ENCODE assay signal across 39 cellular contexts in the genomic region with DNA sequence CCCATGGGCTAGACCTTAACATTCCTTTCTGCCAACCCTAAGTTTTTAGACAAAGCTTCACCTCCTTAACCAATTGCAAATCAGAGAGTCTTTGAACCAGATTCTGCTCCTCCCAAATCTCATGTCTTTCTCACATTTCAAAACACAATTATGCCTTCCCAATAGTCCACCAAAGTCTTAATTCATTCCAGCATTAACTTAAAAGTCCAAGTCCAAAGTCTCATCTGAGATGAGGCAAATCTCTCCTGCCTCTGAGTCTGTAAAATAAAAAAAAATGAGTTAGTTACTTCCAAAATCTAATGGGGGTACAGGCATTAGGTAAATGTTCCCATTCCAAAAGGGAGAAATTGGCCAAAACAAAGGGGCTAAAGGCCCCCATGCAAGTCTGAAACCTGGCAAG. TPM values are rescaled to one million over a fixed set of nuclear protein-coding genes. Genes with fewer than 3 reads are reported as not detected.
"Had no signal": no experiment of that assay in that cellular context is flagged by ENCODE, and none has a peak within 500 bp of the region (broad histone marks: within the 10 kb centered on the region; RNA-seq: fewer than 3 reads in every experiment).

No MANE protein-coding gene starts in this region.

- H3K4me1 ChIP-seq: adrenal gland, ascending aorta, body of pancreas, breast epithelium had no signal

- H3K36me3 Mint-ChIP-seq: activated naive CD4-positive, alpha-beta T cell treated with anti-CD3 and anti-CD28 coated beads, Interleukin-2, amount 10 ng/mL, durations not matched to agents 7 days and 5 days; activated naive CD4-positive, alpha-beta T cell treated with anti-CD3 and anti-CD28 coated beads, Interleukin-2, amount 50 U/mL, for 24 hours; activated naive CD4-positive, alpha-beta T cell treated with anti-CD3 and anti-CD28 coated beads, Interleukin-2, amount 50 U/mL, for 72 hours; activated naive CD8-positive, alpha-beta T cell; activated naive CD8-positive, alpha-beta T cell treated with anti-CD3 and anti-CD28 coated beads for 36 hours; activated naive CD8-positive, alpha-beta T cell treated with anti-CD3 and anti-CD28 coated beads, Interleukin-2, amount 10 ng/mL, durations not matched to agents 7 days and 5 days; brain had no signal

- H3K27ac Mint-ChIP-seq: activated naive CD4-positive, alpha-beta T cell treated with anti-CD3 and anti-CD28 coated beads for 36 hours; activated naive CD4-positive, alpha-beta T cell treated with anti-CD3 and anti-CD28 coated beads, Interleukin-2, amount 10 ng/mL, durations not matched to agents 7 days and 5 days; activated naive CD4-positive, alpha-beta T cell treated with anti-CD3 and anti-CD28 coated beads, Interleukin-2, amount 50 U/mL, for 24 hours; activated naive CD8-positive, alpha-beta T cell; activated naive CD8-positive, alpha-beta T cell treated with anti-CD3 and anti-CD28 coated beads for 36 hours; activated naive CD8-positive, alpha-beta T cell treated with anti-CD3 and anti-CD28 coated beads, Interleukin-2, amount 10 ng/mL, durations not matched to agents 7 days and 5 days; activated naive CD8-positive, alpha-beta T cell treated with anti-CD3 and anti-CD28 coated beads, Interleukin-2, amount 50 U/mL, for 24 hours; activated T-cell treated with anti-CD3 and anti-CD28 coated beads, Interleukin-2, amount 50 U/mL, for 24 hours; activated T-cell treated with anti-CD3 and anti-CD28 coated beads, Interleukin-2, amount 50 U/mL, for 72 hours; activated T-helper 1 cell treated with anti-CD3 and anti-CD28 coated beads, Interleukin-12 subunit alpha, Interleukin-12 subunit beta, Interleukin-2, Interleukin-4 antibody, amounts not matched to agents 30 ng/mL and 10 ng/mL and 1 ng/mL, durations not matched to agents 14 hours and 24 hours and 36 hours; activated T-helper 17 cell treated with anti-CD3 and anti-CD28 coated beads, Interleukin-2, amount 50 U/mL, for 72 hours; activated T-helper 2 cell treated with anti-CD3 and anti-CD28 coated beads, Interferon-gamma antibody, Interleukin-2, Interleukin-4, amounts not matched to agents 10 μg/mL and 5 μg/mL and 100 μg/mL, durations not matched to agents 14 hours and 24 hours and 36 hours; brain had no signal

- H3K36me3 ChIP-seq: adrenal gland, ascending aorta, brain microvascular endothelial cell, cardiac muscle cell had no signal

- ATAC-seq: activated naive CD4-positive, alpha-beta T cell treated with anti-CD3 and anti-CD28 coated beads, Interleukin-2, amount 50 U/mL, for 72 hours; activated naive CD8-positive, alpha-beta T cell treated with anti-CD3 and anti-CD28 coated beads, Interleukin-2, amount 50 U/mL, for 24 hours; activated T-cell treated with anti-CD3 and anti-CD28 coated beads, Interleukin-2, amount 50 U/mL, for 4 hours; activated T-cell treated with anti-CD3 and anti-CD28 coated beads, Interleukin-2, amount 50 U/mL, for 72 hours; activated T-helper 17 cell treated with anti-CD3 and anti-CD28 coated beads, Interleukin-2, amount 50 U/mL, for 72 hours; body of pancreas had no signal

- H3K4me3 ChIP-seq: adrenal gland, ascending aorta, body of pancreas, breast epithelium, cardiac muscle cell had no signal

- H3K27me3 Mint-ChIP-seq: activated naive CD4-positive, alpha-beta T cell treated with anti-CD3 and anti-CD28 coated beads, Interleukin-2, amount 10 ng/mL, durations not matched to agents 7 days and 5 days; activated T-helper 17 cell treated with anti-CD3 and anti-CD28 coated beads, Interleukin-2, amount 50 U/mL, for 72 hours; brain had no signal

- H3K9me3 ChIP-seq: adrenal gland, ascending aorta, body of pancreas, breast epithelium had no signal

- H3K27me3 ChIP-seq: adrenal gland, ascending aorta, body of pancreas, brain microvascular endothelial cell, breast epithelium, cardiac muscle cell had no signal

- H3K4me1 Mint-ChIP-seq: activated naive CD4-positive, alpha-beta T cell treated with anti-CD3 and anti-CD28 coated beads, Interleukin-2, amount 10 ng/mL, durations not matched to agents 7 days and 5 days; activated naive CD4-positive, alpha-beta T cell treated with anti-CD3 and anti-CD28 coated beads, Interleukin-2, amount 50 U/mL, for 24 hours; activated naive CD8-positive, alpha-beta T cell treated with anti-CD3 and anti-CD28 coated beads for 36 hours; activated naive CD8-positive, alpha-beta T cell treated with anti-CD3 and anti-CD28 coated beads, Interleukin-2, amount 10 ng/mL, durations not matched to agents 7 days and 5 days; activated naive CD8-positive, alpha-beta T cell treated with anti-CD3 and anti-CD28 coated beads, Interleukin-2, amount 50 U/mL, for 24 hours; activated T-helper 17 cell treated with anti-CD3 and anti-CD28 coated beads, Interleukin-2, amount 50 U/mL, for 72 hours; brain; central memory CD8-positive, alpha-beta T cell had no signal

- H3K4me3 Mint-ChIP-seq: activated naive CD4-positive, alpha-beta T cell treated with anti-CD3 and anti-CD28 coated beads for 36 hours; activated naive CD4-positive, alpha-beta T cell treated with anti-CD3 and anti-CD28 coated beads, Interleukin-2, amount 10 ng/mL, durations not matched to agents 7 days and 5 days; activated naive CD4-positive, alpha-beta T cell treated with anti-CD3 and anti-CD28 coated beads, Interleukin-2, amount 50 U/mL, for 24 hours; activated naive CD8-positive, alpha-beta T cell; activated naive CD8-positive, alpha-beta T cell treated with anti-CD3 and anti-CD28 coated beads for 36 hours; activated naive CD8-positive, alpha-beta T cell treated with anti-CD3 and anti-CD28 coated beads, Interleukin-2, amount 10 ng/mL, durations not matched to agents 7 days and 5 days; activated naive CD8-positive, alpha-beta T cell treated with anti-CD3 and anti-CD28 coated beads, Interleukin-2, amount 50 U/mL, for 24 hours; activated T-cell treated with anti-CD3 and anti-CD28 coated beads, Interleukin-2, amount 50 U/mL, for 24 hours; activated T-cell treated with anti-CD3 and anti-CD28 coated beads, Interleukin-2, amount 50 U/mL, for 4 hours; activated T-cell treated with anti-CD3 and anti-CD28 coated beads, Interleukin-2, amount 50 U/mL, for 72 hours; activated T-helper 1 cell treated with anti-CD3 and anti-CD28 coated beads, Interleukin-12 subunit alpha, Interleukin-12 subunit beta, Interleukin-2, Interleukin-4 antibody, amounts not matched to agents 30 ng/mL and 10 ng/mL and 1 ng/mL, durations not matched to agents 14 hours and 24 hours and 36 hours; activated T-helper 17 cell treated with anti-CD3 and anti-CD28 coated beads, Interleukin-2, amount 50 U/mL, for 72 hours; brain; central memory CD8-positive, alpha-beta T cell had no signal

- DNase-seq: activated effector memory CD4-positive, alpha-beta T cell treated with anti-CD3 and anti-CD28 coated beads, Interleukin-2, amount 50 U/mL, for 16 hours; activated effector memory CD4-positive, alpha-beta T cell treated with Interleukin-2 at 50 U/mL for 16 hours; activated gamma-delta T cell; activated gamma-delta T cell treated with Interleukin-2 at 50 U/mL for 16 hours; activated naive CD4-positive, alpha-beta T cell; activated naive CD4-positive, alpha-beta T cell treated with anti-CD3 and anti-CD28 coated beads for 36 hours; activated naive CD4-positive, alpha-beta T cell treated with anti-CD3 and anti-CD28 coated beads, Interleukin-2, amount 10 ng/mL, durations not matched to agents 7 days and 5 days; activated naive CD4-positive, alpha-beta T cell treated with anti-CD3 and anti-CD28 coated beads, Interleukin-2, amount 50 U/mL, for 16 hours; activated naive CD4-positive, alpha-beta T cell treated with Interleukin-2 at 50 U/mL for 16 hours; activated naive CD8-positive, alpha-beta T cell treated with anti-CD3 and anti-CD28 coated beads for 36 hours; activated naive CD8-positive, alpha-beta T cell treated with anti-CD3 and anti-CD28 coated beads, Interleukin-2, amount 10 ng/mL, durations not matched to agents 7 days and 5 days; activated naive CD8-positive, alpha-beta T cell treated with anti-CD3 and anti-CD28 coated beads, Interleukin-2, amount 50 U/mL, for 24 hours; activated T-cell treated with anti-CD3 and anti-CD28 coated beads, Interleukin-2, amount 50 U/mL, for 1 hour; activated T-cell treated with anti-CD3 and anti-CD28 coated beads, Interleukin-2, amount 50 U/mL, for 24 hours; activated T-cell treated with anti-CD3 and anti-CD28 coated beads, Interleukin-2, amount 50 U/mL, for 4 hours; activated T-cell treated with anti-CD3 and anti-CD28 coated beads, Interleukin-2, amount 50 U/mL, for 48 hours; activated T-cell treated with anti-CD3 and anti-CD28 coated beads, Interleukin-2, amount 50 U/mL, for 72 hours; adrenal gland; amniotic stem cell; amygdala; anterior cingulate cortex; aorta; body of pancreas; brain microvascular endothelial cell; caudate nucleus; central memory CD4-positive, alpha-beta T cell; cerebellar nuclear complex had no signal

- H3K9me3 Mint-ChIP-seq: activated naive CD4-positive, alpha-beta T cell treated with anti-CD3 and anti-CD28 coated beads for 36 hours; activated naive CD4-positive, alpha-beta T cell treated with anti-CD3 and anti-CD28 coated beads, Interleukin-2, amount 10 ng/mL, durations not matched to agents 7 days and 5 days; activated naive CD8-positive, alpha-beta T cell treated with anti-CD3 and anti-CD28 coated beads for 36 hours; activated naive CD8-positive, alpha-beta T cell treated with anti-CD3 and anti-CD28 coated beads, Interleukin-2, amount 50 U/mL, for 24 hours; activated T-cell treated with anti-CD3 and anti-CD28 coated beads, Interleukin-2, amount 50 U/mL, for 24 hours; activated T-cell treated with anti-CD3 and anti-CD28 coated beads, Interleukin-2, amount 50 U/mL, for 4 hours; activated T-cell treated with anti-CD3 and anti-CD28 coated beads, Interleukin-2, amount 50 U/mL, for 72 hours; activated T-helper 1 cell treated with anti-CD3 and anti-CD28 coated beads, Interleukin-12 subunit alpha, Interleukin-12 subunit beta, Interleukin-2, Interleukin-4 antibody, amounts not matched to agents 30 ng/mL and 10 ng/mL and 1 ng/mL, durations not matched to agents 14 hours and 24 hours and 36 hours; activated T-helper 17 cell treated with anti-CD3 and anti-CD28 coated beads, Interleukin-2, amount 50 U/mL, for 72 hours; activated T-helper 2 cell treated with anti-CD3 and anti-CD28 coated beads, Interferon-gamma antibody, Interleukin-2, Interleukin-4, amounts not matched to agents 10 μg/mL and 5 μg/mL and 100 μg/mL, durations not matched to agents 14 hours and 24 hours and 36 hours; brain had no signal

- H3K27ac ChIP-seq: adrenal gland, ascending aorta, body of pancreas, brain microvascular endothelial cell, breast epithelium, cardiac muscle cell had no signal

RNA-seq across cellular contexts. Expression of a gene that starts 43.8 kb away (rescaled TPM):
- total RNA-seq: activated naive CD4-positive, alpha-beta T cell treated with anti-CD3 and anti-CD28 coated beads for 36 hours; activated naive CD4-positive, alpha-beta T cell treated with anti-CD3 and anti-CD28 coated beads, Interleukin-2, amount 50 U/mL, for 72 hours; activated naive CD8-positive, alpha-beta T cell treated with anti-CD3 and anti-CD28 coated beads for 36 hours; activated naive CD8-positive, alpha-beta T cell treated with anti-CD3 and anti-CD28 coated beads, Interleukin-2, amount 10 ng/mL, durations not matched to agents 7 days and 5 days; activated T-cell treated with anti-CD3 and anti-CD28 coated beads, Interleukin-2, amount 50 U/mL, for 4 hours; activated T-cell treated with anti-CD3 and anti-CD28 coated beads, Interleukin-2, amount 50 U/mL, for 72 hours; activated T-helper 1 cell treated with anti-CD3 and anti-CD28 coated beads, Interleukin-12 subunit alpha, Interleukin-12 subunit beta, Interleukin-2, Interleukin-4 antibody, amounts not matched to agents 30 ng/mL and 10 ng/mL and 1 ng/mL, durations not matched to agents 14 hours and 24 hours and 36 hours; activated T-helper 17 cell treated with anti-CD3 and anti-CD28 coated beads, Interleukin-2, amount 50 U/mL, for 72 hours; activated T-helper 2 cell treated with anti-CD3 and anti-CD28 coated beads, Interferon-gamma antibody, Interleukin-2, Interleukin-4, amounts not matched to agents 10 μg/mL and 5 μg/mL and 100 μg/mL, durations not matched to agents 14 hours and 24 hours and 36 hours; bronchial epithelial cell had no signal
